Comparison of ENCODE assay signal across 1 cellular context in genomic region chr11:68798221-68798813, GRCh38.
TF ChIP-seq lines count a peak whose summit lies in the region.

No MANE protein-coding gene starts in this region.

TF ChIP-seq in HCT116, 20 proteins besides CTCF, POLR2A, EP300 and RAD21 (continued from another document):
- no peak for TF ChIP-seq ATF3 (IDR thresholded peaks at IDR 0.05)
- no peak for TF ChIP-seq POLR2AphosphoS5 (IDR thresholded peaks at IDR 0.05; ENCODE audit: low read depth, low read length)
- no peak for TF ChIP-seq MAX (IDR thresholded peaks at IDR 0.05)
- TF ChIP-seq FOSL1 (IDR thresholded peaks at IDR 0.05; ENCODE audit: low read depth) = no peak
- no peak for TF ChIP-seq SIN3A (IDR thresholded peaks at IDR 0.05; ENCODE audit: low read depth)
- TF ChIP-seq EGR1 (IDR thresholded peaks at IDR 0.05; ENCODE audit: low read depth) = no peak
- TF ChIP-seq ELF1 (IDR thresholded peaks at IDR 0.05; ENCODE audit: borderline replicate concordance, low read depth) = no peak
- TF ChIP-seq EZH2phosphoT487 (IDR thresholded peaks at IDR 0.05; ENCODE audit: borderline replicate concordance) = no peak
- TF ChIP-seq SP1 (IDR thresholded peaks at IDR 0.05; ENCODE audit: low read depth) = no peak
- no peak for TF ChIP-seq ZNF274 (IDR thresholded peaks at IDR 0.05; ENCODE audit: low read depth, low read length)
- no peak for TF ChIP-seq EZH2 (IDR thresholded peaks at IDR 0.05)
- no peak for TF ChIP-seq JUND (IDR thresholded peaks at IDR 0.05)
- TF ChIP-seq ZBTB33 (IDR thresholded peaks at IDR 0.05; ENCODE audit: extremely low read depth, insufficient replicate concordance, low read length) = no peak
- TF ChIP-seq TCF7L2 (IDR thresholded peaks at IDR 0.05; ENCODE audit: borderline replicate concordance, extremely low read depth, insufficient read depth, insufficient read length) = no peak
- no peak for TF ChIP-seq ZFX (IDR thresholded peaks at IDR 0.05)
- no peak for TF ChIP-seq REST (IDR thresholded peaks at IDR 0.05; ENCODE audit: low read depth)
- no peak for TF ChIP-seq CBX3 (IDR thresholded peaks at IDR 0.05; ENCODE audit: low read depth)
